Comparison of ENCODE assay signal across 10 cellular contexts in the genomic region with DNA sequence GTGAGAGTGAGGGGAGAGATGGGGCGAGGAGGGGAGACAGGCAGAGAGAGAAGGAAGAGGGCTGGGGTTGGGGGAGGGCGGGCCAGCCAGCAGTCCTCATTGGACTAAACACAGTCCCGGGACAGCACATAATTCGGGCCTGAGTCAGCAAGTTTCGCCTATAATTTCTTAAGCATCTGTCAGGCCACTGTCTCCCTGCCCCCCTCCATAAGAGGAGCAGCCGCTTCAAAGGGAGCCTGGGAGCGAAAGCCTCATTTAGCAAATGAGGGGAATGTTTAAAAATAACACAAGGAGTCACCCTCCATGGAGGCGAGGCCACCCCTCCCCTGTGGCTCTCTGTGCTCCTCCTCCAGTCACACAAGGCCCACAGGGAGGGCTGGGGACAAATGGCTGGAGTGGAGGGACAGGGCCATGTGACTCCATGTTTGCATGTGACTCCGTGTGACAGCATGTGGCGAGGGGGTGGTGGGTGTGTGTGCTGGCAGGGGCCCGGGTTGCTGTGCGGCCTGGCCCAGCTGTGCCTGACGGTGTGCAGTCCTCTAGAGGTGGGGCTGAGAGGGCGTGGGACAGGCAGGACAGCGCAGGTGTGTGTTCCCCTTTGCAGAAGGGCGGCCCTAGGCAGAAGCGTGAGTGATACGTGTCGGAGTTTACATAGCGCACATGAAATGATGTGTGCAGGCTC.
DNase-seq lines count a peak whose midpoint lies in the region; ATAC-seq lines count a peak whose summit lies in the region.
"Had no signal": no experiment of that assay in that cellular context is flagged by ENCODE, and none has a peak within 500 bp of the region (broad histone marks: within the 10 kb centered on the region; RNA-seq: fewer than 3 reads in every experiment).

No MANE protein-coding gene starts in this region.

- H3K4ac ChIP-seq in neuronal stem cell (ENCODE audit: low read length): no peak overlapping the region

- peak overlapping the region; percentile 2 for H2BK12ac ChIP-seq in neuronal stem cell (ENCODE audit: low read length)

- WGBS in neuronal stem cell (ENCODE audit: extremely low coverage in 2 of 2, insufficient read length in 2 of 2, insufficient replicate concordance in 1 of 2), 2 donors: no CpG with 5 or more reads among the region's 20 CpGs

- peak overlapping the region; percentile 77 for H3K14ac ChIP-seq in neuronal stem cell (ENCODE audit: low read length)

- no peak overlapping the region for H3K23ac ChIP-seq in neuronal stem cell (ENCODE audit: low read depth, low read length, poor library complexity)

- no peaks in the 10 kb centered on the region for H3K79me1 ChIP-seq in neuronal stem cell (ENCODE audit: low read depth, low read length)

- H3K4me2 ChIP-seq in neuronal stem cell (ENCODE audit: insufficient read depth, low read length, poor library complexity, severe bottlenecking): no peak overlapping the region

- H3K27me3 ChIP-seq in neuronal stem cell (ENCODE audit: control insufficient read depth in 3 of 3, insufficient read depth in 3 of 3, low read depth in 1 of 3, low read length in 3 of 3): no peaks in the 10 kb centered on the region

- ATAC-seq in GM19455 (IDR thresholded peaks at IDR 0.05; ENCODE audit: unreplicated experiment) (no peak), HG02852 (IDR thresholded peaks at IDR 0.05; ENCODE audit: unreplicated experiment) (no peak)
- no peak for ATAC-seq in stimulated activated naive CD8-positive, alpha-beta T cell treated with anti-CD3 and anti-CD28 coated beads, Interleukin-15, Interleukin-2, amounts not matched to agents 100 U/mL and 50 U/mL, for 24 hours

- H2AFZ ChIP-seq in neuronal stem cell (ENCODE audit: low read length): peak overlapping the region; percentile 54

- DNase-seq in DMS 273 treated with DMSO at 0.1 percent for 48 hours (lab: John Stamatoyannopoulos, UW) (peak; percentile 94), NCI-H2171 treated with DMSO at 0.1 percent for 48 hours (lab: John Stamatoyannopoulos, UW) (peak; percentile 86), fibroblast of gingiva (ENCODE audit: low read depth) (peak; percentile 91), neuronal stem cell (ENCODE audit: low spot score) (no peak)
- DNase-seq in stimulated activated naive CD8-positive, alpha-beta T cell treated with anti-CD3 and anti-CD28 coated beads, Interleukin-15, Interleukin-2, amounts not matched to agents 100 U/mL and 50 U/mL, for 24 hours: no peak
- DNase-seq in activated CD4-positive, alpha-beta T cell treated with anti-CD3 and anti-CD28 coated beads for 4 hours: no peak
- DNase-seq: effector CD4-positive, alpha-beta T cell had no signal

- peak overlapping the region; percentile 86 for H2AK5ac ChIP-seq in neuronal stem cell (ENCODE audit: low read depth, low read length)

- H2BK120ac ChIP-seq in neuronal stem cell (ENCODE audit: low read depth, low read length): no peak overlapping the region

- H3K18ac ChIP-seq in neuronal stem cell (ENCODE audit: low read length): peak overlapping the region; percentile 92

- no peak overlapping the region for H4K91ac ChIP-seq in neuronal stem cell (ENCODE audit: low read depth, low read length, poor library complexity)

- peaks cover 0 to 9% of the 10 kb centered on the region in 2 donors for H3K4me1 ChIP-seq in neuronal stem cell (ENCODE audit: control insufficient read depth in 2 of 2, insufficient read depth in 1 of 2, low read depth in 1 of 2, low read length in 2 of 2)

- no peaks in the 10 kb centered on the region for H3K36me3 ChIP-seq in neuronal stem cell (replicated peaks in 1 of 2; ENCODE audit: control insufficient read depth in 2 of 2, insufficient read depth in 2 of 2, low read length in 2 of 2)

- H3K27ac ChIP-seq in neuronal stem cell (replicated peaks; ENCODE audit: low read length): no peak overlapping the region
- H3K27ac ChIP-seq: VCaP had no signal

- peak overlapping the region; percentile 29 for H2BK5ac ChIP-seq in neuronal stem cell (ENCODE audit: low read length)

- peak overlapping the region; percentile 76 for H2BK15ac ChIP-seq in neuronal stem cell (ENCODE audit: low read length)

- peak overlapping the region; percentile 46 for H3K9ac ChIP-seq in neuronal stem cell (ENCODE audit: low read depth, low read length, poor library complexity)

- no peaks in the 10 kb centered on the region for H3K9me3 ChIP-seq in neuronal stem cell (replicated peaks in 1 of 2; ENCODE audit: control insufficient read depth in 2 of 2, insufficient read depth in 1 of 2, low read depth in 1 of 2, low read length in 2 of 2)

- H4K8ac ChIP-seq in neuronal stem cell (ENCODE audit: low read depth, low read length): no peak overlapping the region

- H3K4me3 ChIP-seq in neuronal stem cell (ENCODE audit: low read length in 2 of 2): peak overlapping the region in 1 of 2 donors; percentile 26

Comparison
In these comparisons a context has a peak if more than half of its experiments do, and no peak if none do; other contexts are left out.
1. DNase-seq: peak in DMS 273 treated with DMSO at 0.1 percent for 48 hours (single experiment), NCI-H2171 treated with DMSO at 0.1 percent for 48 hours (single experiment) and fibroblast of gingiva (single experiment); none in neuronal stem cell (single experiment), stimulated activated naive CD8-positive, alpha-beta T cell treated with anti-CD3 and anti-CD28 coated beads, Interleukin-15, Interleukin-2, amounts not matched to agents 100 U/mL and 50 U/mL, for 24 hours (single experiment) and activated CD4-positive, alpha-beta T cell treated with anti-CD3 and anti-CD28 coated beads for 4 hours (0 of 2).